8 cellular contexts compared by ENCODE assay signal in the genomic region with DNA sequence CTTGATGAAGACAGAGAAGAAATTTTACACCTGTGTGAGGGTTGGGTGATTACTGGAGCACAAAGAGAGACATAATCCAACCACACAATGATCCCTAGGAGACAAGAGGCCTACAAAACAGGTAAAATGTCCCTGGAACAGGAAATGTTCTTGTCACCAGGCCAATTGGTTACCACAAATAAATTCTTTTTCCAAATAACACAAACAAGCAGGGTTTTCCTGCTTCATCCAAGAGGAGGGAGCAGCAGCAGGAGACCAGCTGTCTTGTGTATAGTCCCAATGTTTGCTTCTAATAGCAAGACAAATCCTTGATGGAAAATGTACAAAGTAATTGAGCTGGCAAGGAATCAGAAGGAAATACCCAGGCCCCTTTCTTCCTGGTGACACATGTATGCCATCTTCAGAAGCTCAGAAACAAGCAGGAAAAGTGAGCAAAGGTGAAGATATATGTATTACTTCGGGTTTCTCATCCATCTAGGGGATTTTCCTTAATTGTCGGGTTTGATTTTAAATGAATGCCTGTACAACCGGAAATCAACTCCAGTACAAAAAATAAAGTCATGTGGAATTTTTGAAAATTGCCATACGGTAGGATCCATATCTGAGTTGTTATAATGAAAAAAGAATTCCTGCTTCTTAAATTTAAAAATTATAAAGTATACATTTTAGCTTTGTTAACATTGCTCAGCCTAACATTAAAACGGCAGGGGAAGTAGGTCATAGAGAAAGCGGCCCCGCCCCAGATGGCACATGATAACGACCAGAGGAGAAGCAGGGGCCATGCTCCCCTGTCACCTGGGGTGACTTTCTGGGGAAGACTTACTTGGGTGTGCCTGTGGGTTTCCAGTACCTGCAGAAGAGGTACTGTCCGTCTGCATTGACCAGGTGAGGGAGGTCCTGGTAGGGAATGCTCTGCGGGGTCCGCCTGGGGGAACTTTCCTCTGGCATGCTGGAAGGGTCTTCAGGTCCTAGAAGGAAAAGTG. TPM values are rescaled to one million over a fixed set of nuclear protein-coding genes. Genes with fewer than 3 reads are reported as not detected.
A peak's percentile ranks its signal among the peaks of the same experiment; 100 is the strongest.
DNase-seq lines count a peak whose midpoint lies in the region; ATAC-seq, FAIRE-seq and TF ChIP-seq lines count a peak whose summit lies in the region.

No MANE protein-coding gene starts in this region.

- peak overlapping the region in 1 of 2 donors; percentile 92 for H3K4me3 ChIP-seq in gastroesophageal sphincter
- peak overlapping the region in 1 of 2 donors; percentile 6 for H3K4me3 ChIP-seq in small intestine (ENCODE audit: low read depth in 1 of 2, low read length in 2 of 2)

- DNase-seq in stimulated activated CD4-positive, alpha-beta T cell treated with anti-CD3 and anti-CD28 coated beads, Interleukin-15, amount 100 ng/mL, for 24 hours, result peak; percentile 18
- no peak for DNase-seq in stimulated activated CD4-positive, alpha-beta T cell treated with anti-CD3 and anti-CD28 coated beads, Interleukin-4, amount 100 ng/mL, for 24 hours
- DNase-seq in RWPE1 (ENCODE audit: low spot score) (no peak), small intestine (peak; percentile 66), NCI-H446 treated with DMSO at 0.1 percent for 48 hours (lab: John Stamatoyannopoulos, UW) (no peak)
- DNase-seq in activated naive CD4-positive, alpha-beta T cell treated with anti-CD3 and anti-CD28 coated beads, Interleukin-2, amount 50 U/mL, for 72 hours (ENCODE audit: low spot score in 2 of 2), result no peak

- TF ChIP-seq CTCF in RWPE1 (conservative IDR thresholded peaks at IDR 0.05; ENCODE audit: low read depth), result no peak
- no peak for TF ChIP-seq CTCF in gastroesophageal sphincter (IDR thresholded peaks at IDR 0.05)

- TF ChIP-seq EP300 in gastroesophageal sphincter (IDR thresholded peaks at IDR 0.05), result no peak

- H3K9me3 ChIP-seq in gastroesophageal sphincter (no peaks in the 10 kb centered on the region), small intestine (ENCODE audit: control insufficient read depth, low read depth) (no peaks in the 10 kb centered on the region)

- POLR2A ChIA-PET in RWPE1 (lab: Yijun Ruan, JAX; ENCODE audit: low non-redundant PET), result no interaction called here

- CTCF ChIA-PET in RWPE1 (lab: Yijun Ruan, JAX), result interaction anchor here (0.6 kb wide), 2 partner anchors 36 to 229 kb away, joined by 3 read pairs; no protein-coding TSS in a partner anchor

- no peaks in the 10 kb centered on the region for H3K9me3 Mint-ChIP-seq in activated naive CD4-positive, alpha-beta T cell treated with anti-CD3 and anti-CD28 coated beads, Interleukin-2, amount 50 U/mL, for 72 hours

- TF ChIP-seq POLR2A in gastroesophageal sphincter (IDR thresholded peaks at IDR 0.05), result no peak

- ATAC-seq in gastroesophageal sphincter, result no peak
- no peak for ATAC-seq in activated naive CD4-positive, alpha-beta T cell treated with anti-CD3 and anti-CD28 coated beads, Interleukin-2, amount 50 U/mL, for 72 hours
- no peak for ATAC-seq in HG02852 (IDR thresholded peaks at IDR 0.05; ENCODE audit: unreplicated experiment)

- 36 to 41% methylated on average over 8 of the region's 11 CpGs for WGBS in gastroesophageal sphincter (ENCODE audit: low coverage in 1 of 2), 2 donors
- 25 to 32% (median 29%) methylated on average over 11 of the region's 11 CpGs for WGBS in small intestine, 3 donors

- no peaks in the 10 kb centered on the region for H3K36me3 Mint-ChIP-seq in activated naive CD4-positive, alpha-beta T cell treated with anti-CD3 and anti-CD28 coated beads, Interleukin-2, amount 50 U/mL, for 72 hours

- H3K36me3 ChIP-seq in gastroesophageal sphincter (peaks cover 0 to 12% of the 10 kb centered on the region in 2 donors), small intestine (ENCODE audit: control insufficient read depth in 2 of 2, insufficient read depth in 2 of 2, low read length in 2 of 2) (no peaks in the 10 kb centered on the region)

- H3K4me1 ChIP-seq in gastroesophageal sphincter (peaks cover 3 to 69% (median 17%) of the 10 kb centered on the region in 3 donors), small intestine (ENCODE audit: control insufficient read depth in 2 of 2, insufficient read depth in 1 of 2, low read depth in 1 of 2, low read length in 1 of 2) (peaks cover 18 to 23% of the 10 kb centered on the region in 2 donors)

- no peak overlapping the region for H3K27ac Mint-ChIP-seq in activated naive CD4-positive, alpha-beta T cell treated with anti-CD3 and anti-CD28 coated beads, Interleukin-2, amount 50 U/mL, for 72 hours

- H3K27me3 ChIP-seq in gastroesophageal sphincter (no peaks in the 10 kb centered on the region), small intestine (ENCODE audit: control insufficient read depth in 2 of 2, insufficient read depth in 2 of 2, low read length in 2 of 2) (no peaks in the 10 kb centered on the region)

- no peak for FAIRE-seq in small intestine (lab: Jason Lieb, UNC)

- H3K27ac ChIP-seq in RWPE1 (peak overlapping the region; percentile 42; the same call in 1 of the 2 replicates), gastroesophageal sphincter (peak overlapping the region; percentile 68 to 94 (median 89)), small intestine (ENCODE audit: low read depth in 1 of 2, low read length in 1 of 2) (peak overlapping the region; percentile 80 to 90)

RNA-seq across cellular contexts. Expression of a gene that starts 1.2 kb away (rescaled TPM):
- total RNA-seq in gastroesophageal sphincter, result 100 to 1,000 TPM in 1 of 4 donors, 10 to 100 TPM in 3; 39.2 to 171 (median 55.8) TPM
- polyA plus RNA-seq in small intestine, result 10 to 100 TPM; 42.4 to 47.2 (median 43.8) TPM
- total RNA-seq in activated naive CD4-positive, alpha-beta T cell treated with anti-CD3 and anti-CD28 coated beads, Interleukin-2, amount 50 U/mL, for 72 hours, result under 1 TPM; 0.14 to 0.29 TPM

Comparison
In these comparisons a context has a peak if more than half of its experiments do, and no peak if none do; other contexts are left out.
1. DNase-seq: peak in stimulated activated CD4-positive, alpha-beta T cell treated with anti-CD3 and anti-CD28 coated beads, Interleukin-15, amount 100 ng/mL, for 24 hours (single experiment) and small intestine (single experiment); none in stimulated activated CD4-positive, alpha-beta T cell treated with anti-CD3 and anti-CD28 coated beads, Interleukin-4, amount 100 ng/mL, for 24 hours (single experiment), RWPE1 (single experiment), NCI-H446 treated with DMSO at 0.1 percent for 48 hours (single experiment) and activated naive CD4-positive, alpha-beta T cell treated with anti-CD3 and anti-CD28 coated beads, Interleukin-2, amount 50 U/mL, for 72 hours (0 of 2).
2. RNA of a gene that starts 1.2 kb away (total RNA-seq): 39.2 to 171 TPM in gastroesophageal sphincter; 0.14 to 0.29 TPM in activated naive CD4-positive, alpha-beta T cell treated with anti-CD3 and anti-CD28 coated beads, Interleukin-2, amount 50 U/mL, for 72 hours; every median in the first group is over 10 times any median in the second.
3. Peak in every context shown above with its lines, with median percentiles within 50 percentile points of each other: H3K27ac ChIP-seq.